ENCODE assay signal across 1 cellular context in the genomic region with DNA sequence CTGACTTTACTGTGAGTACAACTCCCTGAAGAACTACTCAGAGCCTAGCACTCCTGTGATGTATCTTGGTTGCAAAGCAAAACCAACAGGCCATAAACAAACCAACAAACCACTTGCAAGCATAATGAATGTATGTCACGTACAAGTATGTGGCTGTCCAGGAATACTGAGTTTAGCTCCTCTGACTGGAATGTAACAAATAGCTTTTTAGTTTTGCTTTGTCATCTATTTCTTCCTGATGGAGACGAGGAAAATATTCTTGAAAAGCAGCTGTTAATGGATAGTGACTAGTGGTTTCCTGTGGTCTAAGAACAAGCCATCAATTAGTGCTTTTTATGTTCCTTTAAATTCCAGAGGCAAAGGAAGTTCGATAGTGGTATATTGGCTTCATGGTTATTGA.
TF ChIP-seq lines count a peak whose summit lies in the region.

No MANE protein-coding gene starts in this region.

TF ChIP-seq in K562, 482 proteins besides CTCF, POLR2A, EP300 and RAD21 (continued from another document):
- TF ChIP-seq, protein P1, sequence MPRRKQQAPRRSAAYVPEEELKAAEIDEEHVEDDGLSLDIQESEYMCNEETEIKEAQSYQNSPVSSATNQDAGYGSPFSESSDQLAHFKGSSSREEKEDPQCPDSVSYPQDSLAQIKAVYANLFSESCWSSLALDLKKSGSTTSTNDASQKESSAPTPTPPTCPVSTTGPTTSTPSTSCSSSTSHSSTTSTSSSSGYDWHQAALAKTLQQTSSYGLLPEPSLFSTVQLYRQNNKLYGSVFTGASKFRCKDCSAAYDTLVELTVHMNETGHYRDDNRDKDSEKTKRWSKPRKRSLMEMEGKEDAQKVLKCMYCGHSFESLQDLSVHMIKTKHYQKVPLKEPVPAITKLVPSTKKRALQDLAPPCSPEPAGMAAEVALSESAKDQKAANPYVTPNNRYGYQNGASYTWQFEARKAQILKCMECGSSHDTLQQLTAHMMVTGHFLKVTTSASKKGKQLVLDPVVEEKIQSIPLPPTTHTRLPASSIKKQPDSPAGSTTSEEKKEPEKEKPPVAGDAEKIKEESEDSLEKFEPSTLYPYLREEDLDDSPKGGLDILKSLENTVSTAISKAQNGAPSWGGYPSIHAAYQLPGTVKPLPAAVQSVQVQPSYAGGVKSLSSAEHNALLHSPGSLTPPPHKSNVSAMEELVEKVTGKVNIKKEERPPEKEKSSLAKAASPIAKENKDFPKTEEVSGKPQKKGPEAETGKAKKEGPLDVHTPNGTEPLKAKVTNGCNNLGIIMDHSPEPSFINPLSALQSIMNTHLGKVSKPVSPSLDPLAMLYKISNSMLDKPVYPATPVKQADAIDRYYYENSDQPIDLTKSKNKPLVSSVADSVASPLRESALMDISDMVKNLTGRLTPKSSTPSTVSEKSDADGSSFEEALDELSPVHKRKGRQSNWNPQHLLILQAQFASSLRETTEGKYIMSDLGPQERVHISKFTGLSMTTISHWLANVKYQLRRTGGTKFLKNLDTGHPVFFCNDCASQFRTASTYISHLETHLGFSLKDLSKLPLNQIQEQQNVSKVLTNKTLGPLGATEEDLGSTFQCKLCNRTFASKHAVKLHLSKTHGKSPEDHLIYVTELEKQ (CRISPR knock-in tag; IDR thresholded peaks at IDR 0.05) = no peak
